11 cellular contexts compared by ENCODE assay signal in the genomic region with DNA sequence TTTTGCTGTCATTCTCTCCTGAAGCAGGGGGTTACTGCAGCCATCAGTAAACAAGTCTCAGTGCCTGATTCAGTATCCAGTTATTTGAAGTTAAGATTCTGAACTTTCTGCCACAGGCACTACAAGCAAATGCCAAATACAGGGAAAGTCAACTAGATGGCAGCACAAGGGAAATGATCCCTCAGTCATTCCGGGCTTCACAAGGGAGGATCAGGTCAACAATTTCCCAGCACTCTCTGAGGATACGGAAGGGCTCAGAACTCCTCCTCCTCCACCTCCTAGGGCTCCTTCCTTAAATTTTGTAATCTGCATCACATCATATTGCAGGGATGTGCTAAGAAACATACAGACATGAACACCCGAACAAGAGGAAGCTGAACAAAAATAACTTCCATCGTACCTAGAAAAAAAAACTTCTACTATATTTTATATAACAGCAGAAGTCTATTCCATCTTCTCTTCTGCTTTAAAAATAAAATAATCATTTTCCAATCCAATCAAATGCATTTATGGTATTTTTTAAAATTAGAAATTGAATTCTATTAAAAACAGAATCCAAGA.
A peak's percentile ranks its signal among the peaks of the same experiment; 100 is the strongest.
DNase-seq lines count a peak whose midpoint lies in the region; ATAC-seq, FAIRE-seq and TF ChIP-seq lines count a peak whose summit lies in the region.
"Had no signal": no experiment of that assay in that cellular context is flagged by ENCODE, and none has a peak within 500 bp of the region (broad histone marks: within the 10 kb centered on the region; RNA-seq: fewer than 3 reads in every experiment).

No MANE protein-coding gene starts in this region.

- no peak overlapping the region for H3K27ac ChIP-seq in keratinocyte (ENCODE audit: control insufficient read depth, insufficient read depth, low read length)
- H3K27ac ChIP-seq in CD8-positive, alpha-beta memory T cell (ENCODE audit: low read depth, low read length): no peak overlapping the region
- H3K27ac ChIP-seq: epithelial cell of prostate had no signal

- in situ Hi-C loops in astrocyte of the cerebellum (cut with HindIII; ENCODE audit: low sequenced_read_pairs): no loop called here

- no peak overlapping the region for H2AFZ ChIP-seq in keratinocyte (ENCODE audit: control insufficient read depth, low read length)

- H3K27me3 ChIP-seq in keratinocyte (ENCODE audit: control insufficient read depth, extremely low read depth, insufficient read depth, low read length): no peaks in the 10 kb centered on the region
- H3K27me3 ChIP-seq in CD8-positive, alpha-beta memory T cell (ENCODE audit: insufficient read depth, low read length, poor library complexity, severe bottlenecking): no peaks in the 10 kb centered on the region

- H3K27me3 Mint-ChIP-seq in CD8-positive, alpha-beta memory T cell: peaks cover 3 to 10% of the 10 kb centered on the region in 2 donors
- H3K27me3 Mint-ChIP-seq in immature natural killer cell (ENCODE audit: low read depth in 3 of 3): peaks cover 0 to 3% (median 3%) of the 10 kb centered on the region in 3 donors

- H3K27ac Mint-ChIP-seq in CD8-positive, alpha-beta memory T cell: no peak overlapping the region
- H3K27ac Mint-ChIP-seq in immature natural killer cell: no peak overlapping the region

- no peak overlapping the region for H3K4me3 ChIP-seq in AG04449 (ENCODE audit: low read depth, low read length)
- H3K4me3 ChIP-seq in HFF-Myc (replicated peaks; ENCODE audit: low read depth, low read length): no peak overlapping the region
- H3K4me3 ChIP-seq in astrocyte of the cerebellum (ENCODE audit: low read depth, low read length): no peak overlapping the region
- no peak overlapping the region for H3K4me3 ChIP-seq in keratinocyte (ENCODE audit: control insufficient read depth in 2 of 3, extremely low read depth in 1 of 3, insufficient read depth in 2 of 3, low read depth in 1 of 3, low read length in 3 of 3)
- no peak overlapping the region for H3K4me3 ChIP-seq in CD8-positive, alpha-beta memory T cell (ENCODE audit: low read length)

- H3K4me2 ChIP-seq in keratinocyte (ENCODE audit: control insufficient read depth, extremely low read depth, insufficient read depth, low read depth, low read length): no peak overlapping the region

- no peak overlapping the region for H3K9ac ChIP-seq in keratinocyte (ENCODE audit: control insufficient read depth, extremely low read depth, insufficient read depth, low read length)

- no peak for FAIRE-seq in keratinocyte (lab: Jason Lieb, UNC)

- no peaks in the 10 kb centered on the region for H3K79me2 ChIP-seq in keratinocyte (ENCODE audit: control insufficient read depth, insufficient read depth, low read length)

- H3K4me1 Mint-ChIP-seq in CD8-positive, alpha-beta memory T cell: no peaks in the 10 kb centered on the region
- no peaks in the 10 kb centered on the region for H3K4me1 Mint-ChIP-seq in immature natural killer cell

- H3K9me3 Mint-ChIP-seq in CD8-positive, alpha-beta memory T cell: peaks cover 0 to 6% (median 1%) of the 10 kb centered on the region in 5 donors
- peaks cover 0 to 4% (median 0%) of the 10 kb centered on the region in 6 donors for H3K9me3 Mint-ChIP-seq in immature natural killer cell

- no peak overlapping the region for H3K4me3 Mint-ChIP-seq in CD8-positive, alpha-beta memory T cell
- H3K4me3 Mint-ChIP-seq in immature natural killer cell: no peak overlapping the region

- dilution Hi-C loops in keratinocyte (cut with MboI; ENCODE audit: extremely low pct_ligation_motif_present, low sequenced_read_pairs): no loop called here

- H3K36me3 ChIP-seq in keratinocyte (ENCODE audit: control insufficient read depth in 2 of 2, extremely low read depth in 1 of 2, insufficient read depth in 2 of 2, low read length in 2 of 2): no peaks in the 10 kb centered on the region
- H3K36me3 ChIP-seq in CD8-positive, alpha-beta memory T cell (ENCODE audit: insufficient read depth, low read length): no peaks in the 10 kb centered on the region

- TF ChIP-seq CTCF in AG04449 (IDR thresholded peaks at IDR 0.05; ENCODE audit: insufficient read depth, low read length, missing control alignments) (peak; percentile 13), HFF-Myc (IDR thresholded peaks at IDR 0.05; ENCODE audit: low read depth, low read length, missing control alignments) (peak; percentile 14), astrocyte of the cerebellum (IDR thresholded peaks at IDR 0.05; ENCODE audit: low read depth, low read length, missing control alignments) (peak; percentile 40), keratinocyte (optimal IDR thresholded peaks at IDR 0.05 in 1 of 3, IDR thresholded peaks at IDR 0.05 in 1 of 3, conservative IDR thresholded peaks at IDR 0.05 in 1 of 3; ENCODE audit: extremely low read depth in 1 of 3, insufficient read depth in 2 of 3, low read length in 3 of 3) (peak; percentile 10 to 50 (median 15))

- no peak for ATAC-seq in GM18498 (IDR thresholded peaks at IDR 0.05; ENCODE audit: unreplicated experiment)

- no peaks in the 10 kb centered on the region for H3K4me1 ChIP-seq in keratinocyte (ENCODE audit: control insufficient read depth, extremely low read depth, insufficient read depth, low read length)
- H3K4me1 ChIP-seq in CD8-positive, alpha-beta memory T cell (ENCODE audit: insufficient read depth, low read length): no peaks in the 10 kb centered on the region

- POLR2A ChIA-PET in AG04449 (lab: Yijun Ruan, JAX): no interaction called here
- POLR2A ChIA-PET in CD8-positive, alpha-beta memory T cell (lab: Charles Lee): no interaction called here

- H3K9me3 ChIP-seq in keratinocyte (ENCODE audit: control insufficient read depth, low read depth, low read length): no peaks in the 10 kb centered on the region
- H3K9me3 ChIP-seq in CD8-positive, alpha-beta memory T cell (ENCODE audit: low read length): no peaks in the 10 kb centered on the region

- H4K20me1 ChIP-seq in keratinocyte (ENCODE audit: control insufficient read depth, extremely low read depth, insufficient read depth, low read length): no peaks in the 10 kb centered on the region

- H3K36me3 Mint-ChIP-seq in CD8-positive, alpha-beta memory T cell: peaks cover 0 to 2% (median 0%) of the 10 kb centered on the region in 3 donors
- H3K36me3 Mint-ChIP-seq in immature natural killer cell: no peaks in the 10 kb centered on the region

- H3K9me1 ChIP-seq in keratinocyte (ENCODE audit: control insufficient read depth, extremely low read depth, insufficient read depth, low read length): no peaks in the 10 kb centered on the region

- CTCF ChIA-PET in AG04449 (lab: Yijun Ruan, JAX): interaction anchor here (0.7 to 3.7 kb wide), 9 partner anchors 11 to 357 kb away, joined by 3 to 18 read pairs (median 3); no protein-coding TSS in a partner anchor
- CTCF ChIA-PET in CD8-positive, alpha-beta memory T cell (lab: Charles Lee): no interaction called here

- DNase-seq in AG04449 (ENCODE audit: low read depth, low spot score) (no peak), HFF-Myc (ENCODE audit: extremely low read depth, low read depth) (no peak), astrocyte of the cerebellum (ENCODE audit: low read depth) (no peak), keratinocyte (ENCODE audit: low read depth, low spot score) (no peak), immature natural killer cell (no peak)
- no peak for DNase-seq in CD8-positive, alpha-beta memory T cell
- no peak for DNase-seq in activated naive CD4-positive, alpha-beta T cell treated with Interleukin-2 at 50 U/mL for 16 hours
- DNase-seq: activated T-cell treated with anti-CD3 and anti-CD28 coated beads, Interleukin-2, amount 50 U/mL, for 48 hours; SIG-M5 had no signal
